8 cellular contexts compared by ENCODE assay signal in genomic region chr6:150311149-150311946, GRCh38. TPM values are rescaled to one million over a fixed set of nuclear protein-coding genes. Genes with fewer than 3 reads are reported as not detected.
"Had no signal": no experiment of that assay in that cellular context is flagged by ENCODE, and none has a peak within 500 bp of the region (broad histone marks: within the 10 kb centered on the region; RNA-seq: fewer than 3 reads in every experiment).

No MANE protein-coding gene starts in this region.

RNA-seq across cellular contexts. Expression of gene IYD, which starts 57.5 kb away (rescaled TPM):
- total RNA-seq: activated B cell treated with CpG ODN at 0.5 μM for 24 hours; activated T-helper 17 cell treated with anti-CD3 and anti-CD28 coated beads, Interleukin-2, amount 50 U/mL, for 72 hours; endodermal cell; esophagus squamous epithelium; left ventricle myocardium inferior; right cardiac atrium; SJCRH30 had no signal
- polyA plus RNA-seq: adrenal gland, right cardiac atrium had no signal
